Comparison of ENCODE assay signal across 1 cellular context in genomic region chr6:35453236-35453635, GRCh38.
TF ChIP-seq lines count a peak whose summit lies in the region.

No MANE protein-coding gene starts in this region.

TF ChIP-seq in K562, 482 proteins besides CTCF, POLR2A, EP300 and RAD21 (continues in another document):
- TF ChIP-seq GATAD2B (IDR thresholded peaks at IDR 0.05; ENCODE audit: borderline replicate concordance) (no peak), EGR1 (conservative IDR thresholded peaks at IDR 0.05) (0 out of 2 replicates have a peak, but pooled peaks have one; percentile 9), ZNF592 (IDR thresholded peaks at IDR 0.05) (peak; percentile 57; the same call in 1 of the 2 replicates), TAF7 (tag; IDR thresholded peaks at IDR 0.05) (no peak), MXI1 (IDR thresholded peaks at IDR 0.05; ENCODE audit: low read depth, low read length) (peak; percentile 49; the same call in 1 of the 2 replicates), MGA (IDR thresholded peaks at IDR 0.05) (peak; percentile 7; the same call in 1 of the 2 replicates), MYC (IDR thresholded peaks at IDR 0.05; ENCODE audit: low read depth, low read length) (peak; percentile 66), MYC (CRISPR knock-in tag; IDR thresholded peaks at IDR 0.05; ENCODE audit: borderline replicate concordance, low read depth) (no peak), ATF7 (IDR thresholded peaks at IDR 0.05) (no peak), SMARCA4 (IDR thresholded peaks at IDR 0.05) (0 out of 2 replicates have a peak, but pooled peaks have one; percentile 12), NFIC (IDR thresholded peaks at IDR 0.05) (peak; percentile 64), EP400 (IDR thresholded peaks at IDR 0.05) (peak; percentile 35; the same call in 1 of the 2 replicates), PML (IDR thresholded peaks at IDR 0.05; ENCODE audit: low read length) (0 out of 2 replicates have a peak, but pooled peaks have one; percentile 13), ZNF384 (IDR thresholded peaks at IDR 0.05; ENCODE audit: low read depth, low read length) (peak; percentile 32; the same call in 1 of the 2 replicates), RFX7 (CRISPR knock-in tag; IDR thresholded peaks at IDR 0.05) (no peak), TRIM24 (IDR thresholded peaks at IDR 0.05) (no peak), MNT (conservative IDR thresholded peaks at IDR 0.05) (peak; percentile 85 to 87), NKRF (IDR thresholded peaks at IDR 0.05; ENCODE audit: borderline replicate concordance) (0 out of 2 replicates have a peak, but pooled peaks have one; percentile 9), TRIM28 (IDR thresholded peaks at IDR 0.05) (no peak), SMAD4 (CRISPR knock-in tag; conservative IDR thresholded peaks at IDR 0.05) (no peak), KLF13 (tag; IDR thresholded peaks at IDR 0.05; ENCODE audit: borderline replicate concordance, low read depth) (no peak), DPF2 (IDR thresholded peaks at IDR 0.05) (peak; percentile 36; the same call in 1 of the 2 replicates), ZBTB40 (IDR thresholded peaks at IDR 0.05) (0 out of 2 replicates have a peak, but pooled peaks have one; percentile 42), ZBTB40 (CRISPR knock-in tag; IDR thresholded peaks at IDR 0.05) (no peak)
